Comparison of ENCODE assay signal across 9 cellular contexts in the genomic region with DNA sequence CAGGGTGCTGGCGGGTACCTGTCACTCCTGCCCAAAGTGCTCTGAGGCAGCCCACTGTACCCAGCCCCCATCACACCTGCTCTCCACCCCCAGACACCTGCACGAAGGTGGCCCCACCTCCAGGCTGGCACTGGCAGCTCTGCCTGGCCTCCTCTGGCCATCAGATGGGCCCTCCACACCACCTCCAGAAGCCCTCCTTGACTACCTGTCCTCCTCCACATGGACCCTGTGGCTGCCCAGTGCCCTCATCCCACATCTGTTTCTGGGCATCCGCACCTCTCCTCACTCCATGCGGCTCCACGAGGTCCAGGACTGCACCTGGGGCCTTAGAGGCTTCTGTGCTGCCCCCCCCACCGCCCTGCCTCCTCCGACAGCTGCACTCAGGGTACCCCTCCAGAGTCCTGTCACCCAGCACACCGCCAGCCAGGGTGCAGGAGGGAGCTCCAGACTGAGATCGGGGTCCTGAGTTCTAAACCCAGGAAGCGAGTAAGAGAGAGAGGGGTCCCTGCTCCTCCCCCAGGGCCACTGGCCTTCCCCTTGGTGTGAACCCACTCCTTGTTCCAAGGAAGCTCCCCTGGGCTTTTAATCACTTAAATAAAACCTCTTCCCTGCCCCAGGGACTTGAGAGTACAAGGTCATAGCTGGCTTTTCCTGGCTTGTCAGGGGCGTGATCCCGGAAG. TPM values are rescaled to one million over a fixed set of nuclear protein-coding genes. Genes with fewer than 3 reads are reported as not detected.
DNase-seq lines count a peak whose midpoint lies in the region; ATAC-seq and TF ChIP-seq lines count a peak whose summit lies in the region.
"Had no signal": no experiment of that assay in that cellular context is flagged by ENCODE, and none has a peak within 500 bp of the region (broad histone marks: within the 10 kb centered on the region; RNA-seq: fewer than 3 reads in every experiment).

No MANE protein-coding gene starts in this region.

- H3K4me1 ChIP-seq in GM23248 (ENCODE audit: insufficient read depth) (peaks cover 14% of the 10 kb centered on the region), left ventricle myocardium inferior (peaks cover 76% of the 10 kb centered on the region), gastrocnemius medialis (peaks cover 53 to 56% of the 10 kb centered on the region in 2 donors), ovary (ENCODE audit: insufficient read depth) (peaks cover 19% of the 10 kb centered on the region)

- H3K9me2 ChIP-seq in GM23248 (ENCODE audit: insufficient read depth) = no peaks in the 10 kb centered on the region

- TF ChIP-seq POLR2A in gastrocnemius medialis (IDR thresholded peaks at IDR 0.05) (no peak), ovary (IDR thresholded peaks at IDR 0.05) (no peak)

- H3K27ac Mint-ChIP-seq in activated naive CD8-positive, alpha-beta T cell treated with anti-CD3 and anti-CD28 coated beads, Interleukin-2, amount 50 U/mL, for 24 hours = no peak overlapping the region

- H4K20me1 ChIP-seq in GM23248 (ENCODE audit: insufficient read depth) = no peaks in the 10 kb centered on the region

- TF ChIP-seq EP300 in ovary (IDR thresholded peaks at IDR 0.05) = no peak

- TF ChIP-seq CTCF in left ventricle myocardium inferior (IDR thresholded peaks at IDR 0.05; ENCODE audit: borderline replicate concordance) (no peak), gastrocnemius medialis (IDR thresholded peaks at IDR 0.05 in 4 of 5, conservative IDR thresholded peaks at IDR 0.05 in 1 of 5) (no peak), ovary (IDR thresholded peaks at IDR 0.05) (no peak)

- in situ Hi-C loops in GM23248 (cut with MboI) (no loop called here), gastrocnemius medialis (cut with MboI; ENCODE audit: low sequenced_read_pairs in 4 of 4) (no loop called here)

- H3K27me3 Mint-ChIP-seq in activated naive CD8-positive, alpha-beta T cell treated with anti-CD3 and anti-CD28 coated beads, Interleukin-2, amount 50 U/mL, for 24 hours = no peaks in the 10 kb centered on the region

- H3K36me3 Mint-ChIP-seq in activated naive CD8-positive, alpha-beta T cell treated with anti-CD3 and anti-CD28 coated beads, Interleukin-2, amount 50 U/mL, for 24 hours (ENCODE audit: low read depth) = no peaks in the 10 kb centered on the region

- H2AFZ ChIP-seq in GM23248 = no peak overlapping the region

- peak overlapping the region; percentile 61 for H3K4me3 Mint-ChIP-seq in activated naive CD8-positive, alpha-beta T cell treated with anti-CD3 and anti-CD28 coated beads, Interleukin-2, amount 50 U/mL, for 24 hours

- H3K4me2 ChIP-seq in GM23248 (ENCODE audit: unreplicated experiment) = peak overlapping the region; percentile 89

- peaks cover 19% of the 10 kb centered on the region; the same call in 1 of the 2 replicates for H3K79me2 ChIP-seq in GM23248 (ENCODE audit: insufficient read depth)

- H3K9me3 ChIP-seq in GM23248 (ENCODE audit: low read depth) (no peaks in the 10 kb centered on the region), left ventricle myocardium inferior (replicated peaks) (no peaks in the 10 kb centered on the region), gastrocnemius medialis (no peaks in the 10 kb centered on the region), ovary (no peaks in the 10 kb centered on the region)

- peaks cover 43% of the 10 kb centered on the region for H3K4me1 Mint-ChIP-seq in activated naive CD8-positive, alpha-beta T cell treated with anti-CD3 and anti-CD28 coated beads, Interleukin-2, amount 50 U/mL, for 24 hours

- H3K27me3 ChIP-seq in GM23248 (replicated peaks; ENCODE audit: insufficient read depth) (no peaks in the 10 kb centered on the region), left ventricle myocardium inferior (ENCODE audit: low read depth) (no peaks in the 10 kb centered on the region), gastrocnemius medialis (no peaks in the 10 kb centered on the region), ovary (no peaks in the 10 kb centered on the region)

- WGBS in GM23248 (ENCODE audit: low coverage in 1 of 2, low lambda C conversion rate in 2 of 2, missing lambda C conversion rate in 2 of 2), 2 experiments = 63 to 66% methylated on average over 12 of the region's 12 CpGs
- 81 to 85% (median 82%) methylated on average over 12 of the region's 12 CpGs for WGBS in ovary, 3 donors

- no peaks in the 10 kb centered on the region for H3K9me3 Mint-ChIP-seq in activated naive CD8-positive, alpha-beta T cell treated with anti-CD3 and anti-CD28 coated beads, Interleukin-2, amount 50 U/mL, for 24 hours

- ATAC-seq in activated naive CD8-positive, alpha-beta T cell treated with anti-CD3 and anti-CD28 coated beads, Interleukin-2, amount 50 U/mL, for 24 hours = no peak
- no peak for ATAC-seq in gastrocnemius medialis

- H3K9ac ChIP-seq in GM23248 = peak overlapping the region; percentile 86; the same call in 1 of the 2 replicates

- H3K4me3 ChIP-seq in GM23248 (peak overlapping the region; percentile 86), left ventricle myocardium inferior (peak overlapping the region; percentile 99), gastrocnemius medialis (peak overlapping the region; percentile 79 to 99 (median 94)), ovary (no peak overlapping the region)

- H3K36me3 ChIP-seq in GM23248 (ENCODE audit: low read depth) = no peaks in the 10 kb centered on the region
- peaks cover 42% of the 10 kb centered on the region for H3K36me3 ChIP-seq in left ventricle myocardium inferior
- peaks cover 0 to 26% of the 10 kb centered on the region in 2 donors for H3K36me3 ChIP-seq in gastrocnemius medialis
- H3K36me3 ChIP-seq in ovary = no peaks in the 10 kb centered on the region

- intact Hi-C loops in left ventricle myocardium inferior (cut with micrococcal nuclease) (no loop called here), gastrocnemius medialis (cut with DNase I; ENCODE audit: low total_unique reads) (loop anchor here (2.0 to 10.0 kb wide), 2 partner anchors 13 to 623 kb away; no protein-coding TSS in a partner anchor), ovary (cut with DNase I) (no loop called here)

- DNase-seq in GM23248 (peak; percentile 42), left ventricle myocardium inferior (no peak), gastrocnemius medialis (peak in 1 of 2 donors; percentile 42), ovary (no peak), NCI-H446 treated with DMSO at 0.1 percent for 48 hours (lab: John Stamatoyannopoulos, UW) (no peak)
- DNase-seq in activated naive CD8-positive, alpha-beta T cell treated with anti-CD3 and anti-CD28 coated beads, Interleukin-2, amount 50 U/mL, for 24 hours = no peak
- DNase-seq in stimulated activated CD4-positive, alpha-beta T cell treated with anti-CD3 and anti-CD28 coated beads, Interleukin-15, amount 100 ng/mL, for 24 hours = no peak
- DNase-seq in NK-92 treated with Interleukin-12 subunit alpha and Interleukin-12 subunit beta, amount 100 ng/mL, for 24 hours (lab: John Stamatoyannopoulos, UW) = no peak
- DNase-seq: RPMI8226 had no signal

- no peak overlapping the region for H3K27ac ChIP-seq in GM23248
- peak overlapping the region; percentile 98 for H3K27ac ChIP-seq in left ventricle myocardium inferior (replicated peaks)
- peak overlapping the region; percentile 98 to 100 (median 100) for H3K27ac ChIP-seq in gastrocnemius medialis
- H3K27ac ChIP-seq in ovary = no peak overlapping the region

- H3F3A ChIP-seq in GM23248 (ENCODE audit: insufficient read depth) = no peaks in the 10 kb centered on the region

RNA-seq across cellular contexts. Expression of a gene that starts 1.7 kb away (rescaled TPM):
- 305 and 338 TPM in 2 replicates for total RNA-seq in GM23248 (2014; rRNA removed; shearing (Covaris generic))
- polyA plus RNA-seq in GM23248 (2016; fragmentation: Nextera tagmentation; extraction: Ambion mirVana) (321 and 327 TPM in 2 replicates), ovary (100 to 1,000 TPM in 1 of 2 donors, 10 to 100 TPM in 1; 89.0 to 200 TPM)
- total RNA-seq in left ventricle myocardium inferior (831 TPM), gastrocnemius medialis (100 to 1,000 TPM; 490 to 981 (median 845) TPM), ovary (100 to 1,000 TPM; 107 to 545 (median 191) TPM)

RNA-seq across cellular contexts. Expression of a gene that starts 11.6 kb away (rescaled TPM):
- total RNA-seq in GM23248 (2014; rRNA removed; shearing (Covaris generic)) = 1.6 and 67.4 TPM in 2 replicates
- polyA plus RNA-seq in GM23248 (2016; fragmentation: Nextera tagmentation; extraction: Ambion mirVana) = 0.41 and 0.53 TPM in 2 replicates
- total RNA-seq in left ventricle myocardium inferior = 0.58 TPM
- 1 to 10 TPM; 1.1 to 7.2 (median 4.9) TPM for total RNA-seq in gastrocnemius medialis
- total RNA-seq in ovary = 1 to 10 TPM in 3 of 7 donors, under 1 TPM in 4; 0.56 to 3.6 (median 0.98) TPM
- polyA plus RNA-seq in ovary = under 1 TPM; 0.15 to 0.22 TPM

Comparison
In these comparisons a context has a peak if more than half of its experiments do, and no peak if none do; other contexts are left out.
1. H3K27ac ChIP-seq: peak in left ventricle myocardium inferior (single experiment) and gastrocnemius medialis (4 of 4); none in GM23248 (single experiment) and ovary (0 of 2).